ENCODE assay signal across 10 cellular contexts in genomic region chr3:86793786-86794185, GRCh38.
A peak's percentile ranks its signal among the peaks of the same experiment; 100 is the strongest.
DNase-seq lines count a peak whose midpoint lies in the region; ATAC-seq, FAIRE-seq and TF ChIP-seq lines count a peak whose summit lies in the region.
"Had no signal": no experiment of that assay in that cellular context is flagged by ENCODE, and none has a peak within 500 bp of the region (broad histone marks: within the 10 kb centered on the region; RNA-seq: fewer than 3 reads in every experiment).

No MANE protein-coding gene starts in this region.

- H3K14ac ChIP-seq in IMR-90 (replicated peaks; ENCODE audit: low read depth, low read length) = peak overlapping the region; percentile 72; the same call in 1 of the 2 replicates

- TF ChIP-seq EP300 in transverse colon (IDR thresholded peaks at IDR 0.05; ENCODE audit: low read depth) = no peak

- no peaks in the 10 kb centered on the region for H3K9me3 ChIP-seq in IMR-90 (ENCODE audit: control insufficient read depth, insufficient read depth, low read length)
- H3K9me3 ChIP-seq in liver (ENCODE audit: control insufficient read depth in 4 of 4, low read length in 3 of 4) = no peaks in the 10 kb centered on the region
- no peaks in the 10 kb centered on the region for H3K9me3 ChIP-seq in transverse colon

- DNase-seq in IMR-90 (peak; percentile 97), cardiac fibroblast (ENCODE audit: low read depth in 2 of 2) (peak; percentile 93 to 98), transverse colon (no peak), H7 (no peak), AML-193 (lab: John Stamatoyannopoulos, UW) (no peak), GM12892 (ENCODE audit: insufficient read length) (no peak)
- DNase-seq: NCI-H1930 had no signal

- H3K18ac ChIP-seq in IMR-90 (ENCODE audit: low read depth, low read length) = peak overlapping the region; percentile 99

- peak overlapping the region; percentile 82; the same call in 1 of the 2 replicates for H2BK20ac ChIP-seq in IMR-90 (ENCODE audit: low read depth, low read length)

- in situ Hi-C loops in IMR-90 (cut with MboI; ENCODE audit: low sequenced_read_pairs) = loop anchor here (10.0 kb wide), 1 partner anchor 141 kb away; no protein-coding TSS in a partner anchor
- in situ Hi-C loops in transverse colon (cut with MboI; ENCODE audit: low pct_ligation_motif_present in 1 of 4, low pct_unique_long_range_greater_than_20kb in 1 of 4, low sequenced_read_pairs in 3 of 4) = loop anchor here in 3 of 4 donors (25.0 kb wide), 1 partner anchor 294 kb away; no protein-coding TSS in a partner anchor

- H3K27me3 ChIP-seq in IMR-90 (ENCODE audit: control insufficient read depth, insufficient read depth, low read length) (no peaks in the 10 kb centered on the region), liver (ENCODE audit: control insufficient read depth in 4 of 4, insufficient read depth in 4 of 4, low read length in 3 of 4) (no peaks in the 10 kb centered on the region), transverse colon (no peaks in the 10 kb centered on the region), H7 (ENCODE audit: control insufficient read depth, insufficient read depth, low read length) (no peaks in the 10 kb centered on the region)

- dilution Hi-C loops in IMR-90 (cut with HindIII; ENCODE audit: low sequenced_read_pairs, unreplicated experiment) = no loop called here

- H2BK5ac ChIP-seq in IMR-90 (ENCODE audit: low read depth, low read length, poor library complexity, severe bottlenecking) = peak overlapping the region; percentile 99

- POLR2A ChIA-PET in IMR-90 (lab: Charles Lee; ENCODE audit: unreplicated experiment) = interaction anchor here (0.6 to 1.0 kb wide), 3 partner anchors 192 to 249 kb away, joined by 3 to 8 read pairs (median 7); partner anchors contain the start of gene VGLL3

- H2BK15ac ChIP-seq in IMR-90 (ENCODE audit: low read depth, low read length) = 0 out of 3 replicates have a peak overlapping the region, but pooled peaks have one; percentile 16

- ATAC-seq in IMR-90 (ENCODE audit: low read depth) (peak; percentile 95), HG02885 (IDR thresholded peaks at IDR 0.05; ENCODE audit: poor library complexity, unreplicated experiment) (no peak)

- peak overlapping the region; percentile 94 for H4K5ac ChIP-seq in IMR-90 (ENCODE audit: low read depth, low read length)

- H3K4me3 ChIP-seq in IMR-90 (ENCODE audit: insufficient read depth, low read depth, low read length) (no peak overlapping the region), cardiac fibroblast (replicated peaks in 1 of 2; ENCODE audit: low read depth in 2 of 2, low read length in 2 of 2) (no peak overlapping the region), liver (ENCODE audit: low read depth in 1 of 3, low read length in 3 of 3) (no peak overlapping the region), transverse colon (no peak overlapping the region), H7 (ENCODE audit: insufficient read depth, low read depth, low read length) (no peak overlapping the region)

- peak overlapping the region; percentile 77; the same call in 1 of the 2 replicates for H3K4ac ChIP-seq in IMR-90 (ENCODE audit: low read depth, low read length)

- TF ChIP-seq POLR2A in IMR-90 (IDR thresholded peaks at IDR 0.05; ENCODE audit: low read depth, low read length) = peak; percentile 69
- TF ChIP-seq POLR2A in transverse colon (IDR thresholded peaks at IDR 0.05) = no peak
- TF ChIP-seq POLR2A in GM12892 (IDR thresholded peaks at IDR 0.05; ENCODE audit: low read depth, low read length) = no peak

- H3K79me1 ChIP-seq in IMR-90 (ENCODE audit: low read depth in 1 of 2, low read length in 2 of 2) = no peaks in the 10 kb centered on the region

- H3K56ac ChIP-seq in IMR-90 (ENCODE audit: extremely low read depth, insufficient read depth, low read length) = peak overlapping the region; percentile 97

- no CpG with 5 or more reads among the region's 1 CpG for WGBS in IMR-90 (ENCODE audit: extremely low coverage in 2 of 2, insufficient read length in 1 of 2), 2 experiments
- WGBS in liver = 72% methylated on average over 1 of the region's 1 CpG
- WGBS in transverse colon (ENCODE audit: low coverage in 1 of 2), 2 donors = 44 to 50% methylated on average over 1 of the region's 1 CpG

- peaks cover 5% of the 10 kb centered on the region; the same call in 1 of the 2 replicates for H3K4me1 ChIP-seq in IMR-90 (ENCODE audit: control insufficient read depth, insufficient read depth, low read length)
- no peaks in the 10 kb centered on the region for H3K4me1 ChIP-seq in liver (ENCODE audit: control insufficient read depth in 4 of 4, insufficient read depth in 4 of 4, low read length in 3 of 4)
- H3K4me1 ChIP-seq in transverse colon = peaks cover 0 to 10% (median 5%) of the 10 kb centered on the region in 4 donors
- H3K4me1 ChIP-seq: parathyroid adenoma had no signal

- TF ChIP-seq RAD21 in IMR-90 (IDR thresholded peaks at IDR 0.05; ENCODE audit: low read length) = no peak
- no peak for TF ChIP-seq RAD21 in liver (IDR thresholded peaks at IDR 0.05)

- peak overlapping the region; percentile 85; the same call in 1 of the 2 replicates for H3K27ac ChIP-seq in IMR-90 (ENCODE audit: insufficient read depth, low read length)
- H3K27ac ChIP-seq in liver (ENCODE audit: low read depth in 1 of 2, low read length in 2 of 2) = no peak overlapping the region
- H3K27ac ChIP-seq in transverse colon = peak overlapping the region; percentile 23 to 77 (median 74)
- H3K27ac ChIP-seq: parathyroid adenoma had no signal

- peak overlapping the region; percentile 89 for H4K91ac ChIP-seq in IMR-90 (ENCODE audit: insufficient read depth, low read depth, low read length)

- H2AK9ac ChIP-seq in IMR-90 (replicated peaks; ENCODE audit: low read depth, low read length, poor library complexity) = no peak overlapping the region

- H3K9ac ChIP-seq in IMR-90 (ENCODE audit: low read depth, low read length) = peak overlapping the region; percentile 98; the same call in 1 of the 2 replicates
- no peak overlapping the region for H3K9ac ChIP-seq in liver (ENCODE audit: low read depth in 1 of 2, low read length in 2 of 2)
- H3K9ac ChIP-seq: parathyroid adenoma had no signal

- no peaks in the 10 kb centered on the region for H3K9me1 ChIP-seq in IMR-90 (ENCODE audit: insufficient read depth, low read length)

- H3K23ac ChIP-seq in IMR-90 (ENCODE audit: low read depth, low read length) = peak overlapping the region; percentile 63; the same call in 1 of the 2 replicates

- peak overlapping the region; percentile 88 to 95 for H4K8ac ChIP-seq in IMR-90 (ENCODE audit: low read depth in 2 of 2, low read length in 2 of 2)

- no peak overlapping the region for H2AK5ac ChIP-seq in IMR-90 (ENCODE audit: low read depth, low read length)

- no peak overlapping the region for H2AFZ ChIP-seq in IMR-90 (replicated peaks; ENCODE audit: low read length, poor library complexity)
- H2AFZ ChIP-seq: parathyroid adenoma had no signal

- intact Hi-C loops in IMR-90 (cut with micrococcal nuclease) = loop anchor here (1.0 to 5.0 kb wide), 3 partner anchors 64 to 198 kb away; partner anchors contain the start of gene VGLL3
- intact Hi-C loops in transverse colon (cut with DNase I; ENCODE audit: low total_unique reads) = no loop called here

- H3K36me3 ChIP-seq in IMR-90 (ENCODE audit: control insufficient read depth, insufficient read depth, low read length) (no peaks in the 10 kb centered on the region), liver (ENCODE audit: control insufficient read depth in 4 of 4, insufficient read depth in 3 of 4, low read depth in 1 of 4, low read length in 3 of 4) (no peaks in the 10 kb centered on the region), transverse colon (no peaks in the 10 kb centered on the region), H7 (replicated peaks; ENCODE audit: control insufficient read depth, insufficient read depth, low read length) (no peaks in the 10 kb centered on the region)

- peak overlapping the region; percentile 97 for H2BK120ac ChIP-seq in IMR-90 (ENCODE audit: low read depth, low read length)

- no peak for TF ChIP-seq CTCF in IMR-90 (conservative IDR thresholded peaks at IDR 0.05; ENCODE audit: low read depth, low read length)
- no peak for TF ChIP-seq CTCF in cardiac fibroblast (IDR thresholded peaks at IDR 0.05; ENCODE audit: low read depth, low read length)
- TF ChIP-seq CTCF in liver (IDR thresholded peaks at IDR 0.05; ENCODE audit: low read depth, low read length, missing input control) = no peak
- TF ChIP-seq CTCF in transverse colon (IDR thresholded peaks at IDR 0.05) = no peak

- H4K20me1 ChIP-seq in IMR-90 (ENCODE audit: insufficient read depth, low read length) = no peaks in the 10 kb centered on the region

- BruUV-seq in IMR-90 (replicated peaks; lab: Mats Ljungman, UMichigan) = no TSS peak

- no peak for FAIRE-seq in GM12892 (lab: Jason Lieb, UNC)

- H3K4me2 ChIP-seq in IMR-90 (ENCODE audit: low read depth, low read length) = peak overlapping the region; percentile 94

- CTCF ChIA-PET in IMR-90 (lab: Yijun Ruan, JAX) = interaction anchor here (0.8 kb wide), 1 partner anchor 9 kb away, joined by 3 read pairs; no protein-coding TSS in a partner anchor

TF ChIP-seq in IMR-90, 13 proteins besides CTCF, POLR2A, EP300 and RAD21 (continues in another document):
- TF ChIP-seq BHLHE40 (IDR thresholded peaks at IDR 0.05; ENCODE audit: low read depth, low read length) = peak; percentile 72; the same call in 1 of the 2 replicates
- 0 out of 2 replicates have a peak, but pooled peaks have one; percentile 17 for TF ChIP-seq MAFK (IDR thresholded peaks at IDR 0.05; ENCODE audit: low read depth, low read length)
- peak; percentile 50 for TF ChIP-seq RCOR1 (IDR thresholded peaks at IDR 0.05; ENCODE audit: insufficient replicate concordance, low read length)
- no peak for TF ChIP-seq CHD1 (IDR thresholded peaks at IDR 0.05; ENCODE audit: low read depth, low read length)

TF ChIP-seq in liver, 16 proteins besides CTCF, POLR2A, EP300 and RAD21:
- TF ChIP-seq YY1 (IDR thresholded peaks at IDR 0.05) (no peak), SP1 (IDR thresholded peaks at IDR 0.05) (peak; percentile 35)
TF ChIP-seq in liver: peak in this region for 1.

Comparison
In these comparisons a context has a peak if more than half of its experiments do, and no peak if none do; other contexts are left out.
1. DNase-seq: peak in IMR-90 (single experiment) and cardiac fibroblast (2 of 2); none in transverse colon (single experiment), H7 (single experiment), AML-193 (0 of 2) and GM12892 (single experiment).
2. H3K27ac ChIP-seq: peak in IMR-90 (single experiment) and transverse colon (4 of 4); none in liver (0 of 2).